2 cellular contexts compared by ENCODE assay signal in the genomic region with DNA sequence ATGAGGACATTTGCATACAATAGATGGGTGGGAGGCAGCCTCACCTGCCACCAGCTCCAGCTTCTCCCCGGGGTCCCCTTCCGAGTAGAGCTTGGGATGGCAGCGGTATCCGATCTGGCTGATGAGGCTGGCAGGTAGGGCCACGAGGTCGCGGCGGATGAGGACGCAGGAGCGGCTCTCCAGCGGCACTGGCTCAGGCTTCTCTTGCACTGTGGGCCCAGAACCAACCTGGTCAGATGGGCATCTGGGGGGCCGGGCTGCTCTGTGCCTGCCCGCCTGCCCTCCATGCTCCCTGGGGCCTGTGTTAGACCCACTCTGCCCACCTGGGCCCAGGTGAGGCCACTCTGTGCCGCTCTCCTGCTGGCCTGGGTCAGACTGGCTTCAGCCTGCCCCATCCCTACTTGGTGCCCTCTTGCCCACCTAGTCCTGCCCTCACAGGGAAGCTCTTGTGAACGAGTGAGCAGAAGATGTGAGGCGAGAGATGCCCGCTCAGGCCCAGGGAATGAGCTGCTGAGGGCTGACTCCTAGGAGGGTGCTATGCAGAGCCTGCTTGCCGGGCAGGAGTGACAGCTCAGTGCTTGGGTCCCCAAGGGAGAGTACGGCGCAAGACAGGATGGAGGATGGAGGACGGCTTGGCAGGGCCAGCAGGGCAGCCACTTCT.
TF ChIP-seq lines count a peak whose summit lies in the region.

No MANE protein-coding gene starts in this region.

TF ChIP-seq in SK-N-SH, 30 proteins besides CTCF, POLR2A, EP300 and RAD21 (continued from another document):
- TF ChIP-seq, protein P1, sequence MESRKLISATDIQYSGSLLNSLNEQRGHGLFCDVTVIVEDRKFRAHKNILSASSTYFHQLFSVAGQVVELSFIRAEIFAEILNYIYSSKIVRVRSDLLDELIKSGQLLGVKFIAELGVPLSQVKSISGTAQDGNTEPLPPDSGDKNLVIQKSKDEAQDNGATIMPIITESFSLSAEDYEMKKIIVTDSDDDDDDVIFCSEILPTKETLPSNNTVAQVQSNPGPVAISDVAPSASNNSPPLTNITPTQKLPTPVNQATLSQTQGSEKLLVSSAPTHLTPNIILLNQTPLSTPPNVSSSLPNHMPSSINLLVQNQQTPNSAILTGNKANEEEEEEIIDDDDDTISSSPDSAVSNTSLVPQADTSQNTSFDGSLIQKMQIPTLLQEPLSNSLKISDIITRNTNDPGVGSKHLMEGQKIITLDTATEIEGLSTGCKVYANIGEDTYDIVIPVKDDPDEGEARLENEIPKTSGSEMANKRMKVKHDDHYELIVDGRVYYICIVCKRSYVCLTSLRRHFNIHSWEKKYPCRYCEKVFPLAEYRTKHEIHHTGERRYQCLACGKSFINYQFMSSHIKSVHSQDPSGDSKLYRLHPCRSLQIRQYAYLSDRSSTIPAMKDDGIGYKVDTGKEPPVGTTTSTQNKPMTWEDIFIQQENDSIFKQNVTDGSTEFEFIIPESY (IDR thresholded peaks at IDR 0.05; ENCODE audit: borderline replicate concordance, low read depth): no peak
- TF ChIP-seq GATA2 (CRISPR knock-in tag; IDR thresholded peaks at IDR 0.05) (no peak), YY1 (IDR thresholded peaks at IDR 0.05; ENCODE audit: low read depth) (no peak), GABPA (IDR thresholded peaks at IDR 0.05; ENCODE audit: low read depth) (no peak), USF1 (IDR thresholded peaks at IDR 0.05; ENCODE audit: borderline replicate concordance, low read depth) (no peak), CHD2 (IDR thresholded peaks at IDR 0.05; ENCODE audit: low read length, partially characterized antibody) (no peak), ELF1 (IDR thresholded peaks at IDR 0.05) (no peak), EZH2phosphoT487 (IDR thresholded peaks at IDR 0.05; ENCODE audit: borderline replicate concordance, low read depth) (no peak), RCOR1 (IDR thresholded peaks at IDR 0.05; ENCODE audit: low read length) (no peak), SIN3A (IDR thresholded peaks at IDR 0.05; ENCODE audit: borderline replicate concordance, low read depth, low read length) (no peak), SMC3 (IDR thresholded peaks at IDR 0.05; ENCODE audit: low read depth, low read length) (no peak), RFX5 (IDR thresholded peaks at IDR 0.05; ENCODE audit: low read length) (no peak), TEAD4 (IDR thresholded peaks at IDR 0.05; ENCODE audit: borderline replicate concordance, insufficient read depth) (no peak), TAF1 (IDR thresholded peaks at IDR 0.05; ENCODE audit: borderline replicate concordance, low read depth, low read length) (no peak), MXI1 (IDR thresholded peaks at IDR 0.05; ENCODE audit: low read depth, low read length) (no peak), USF2 (IDR thresholded peaks at IDR 0.05; ENCODE audit: borderline replicate concordance, low read depth, low read length) (no peak), MAX (IDR thresholded peaks at IDR 0.05; ENCODE audit: low read depth) (no peak)
- TF ChIP-seq, protein P2, sequence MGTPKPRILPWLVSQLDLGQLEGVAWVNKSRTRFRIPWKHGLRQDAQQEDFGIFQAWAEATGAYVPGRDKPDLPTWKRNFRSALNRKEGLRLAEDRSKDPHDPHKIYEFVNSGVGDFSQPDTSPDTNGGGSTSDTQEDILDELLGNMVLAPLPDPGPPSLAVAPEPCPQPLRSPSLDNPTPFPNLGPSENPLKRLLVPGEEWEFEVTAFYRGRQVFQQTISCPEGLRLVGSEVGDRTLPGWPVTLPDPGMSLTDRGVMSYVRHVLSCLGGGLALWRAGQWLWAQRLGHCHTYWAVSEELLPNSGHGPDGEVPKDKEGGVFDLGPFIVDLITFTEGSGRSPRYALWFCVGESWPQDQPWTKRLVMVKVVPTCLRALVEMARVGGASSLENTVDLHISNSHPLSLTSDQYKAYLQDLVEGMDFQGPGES (IDR thresholded peaks at IDR 0.05; ENCODE audit: low read depth, low read length): no peak
TF ChIP-seq in SK-N-SH: peak in this region for 0.

TF ChIP-seq in SK-N-SH treated with all-trans-retinoic acid at 6 μM for 48 hours, 23 proteins besides CTCF, POLR2A, EP300 and RAD21 (continued from another document):
- TF ChIP-seq TSHZ2 (CRISPR knock-in tag; IDR thresholded peaks at IDR 0.05) (no peak), ZNF565 (CRISPR knock-in tag; conservative IDR thresholded peaks at IDR 0.05; ENCODE audit: low read depth) (no peak), ESRRG (CRISPR knock-in tag; IDR thresholded peaks at IDR 0.05) (no peak), PPARA (CRISPR knock-in tag; IDR thresholded peaks at IDR 0.05; ENCODE audit: borderline replicate concordance) (no peak), CSDC2 (CRISPR knock-in tag; IDR thresholded peaks at IDR 0.05) (no peak), ZFP30 (CRISPR knock-in tag; IDR thresholded peaks at IDR 0.05) (no peak), GLIS3 (CRISPR knock-in tag; IDR thresholded peaks at IDR 0.05) (no peak)
- TF ChIP-seq, protein P3, sequence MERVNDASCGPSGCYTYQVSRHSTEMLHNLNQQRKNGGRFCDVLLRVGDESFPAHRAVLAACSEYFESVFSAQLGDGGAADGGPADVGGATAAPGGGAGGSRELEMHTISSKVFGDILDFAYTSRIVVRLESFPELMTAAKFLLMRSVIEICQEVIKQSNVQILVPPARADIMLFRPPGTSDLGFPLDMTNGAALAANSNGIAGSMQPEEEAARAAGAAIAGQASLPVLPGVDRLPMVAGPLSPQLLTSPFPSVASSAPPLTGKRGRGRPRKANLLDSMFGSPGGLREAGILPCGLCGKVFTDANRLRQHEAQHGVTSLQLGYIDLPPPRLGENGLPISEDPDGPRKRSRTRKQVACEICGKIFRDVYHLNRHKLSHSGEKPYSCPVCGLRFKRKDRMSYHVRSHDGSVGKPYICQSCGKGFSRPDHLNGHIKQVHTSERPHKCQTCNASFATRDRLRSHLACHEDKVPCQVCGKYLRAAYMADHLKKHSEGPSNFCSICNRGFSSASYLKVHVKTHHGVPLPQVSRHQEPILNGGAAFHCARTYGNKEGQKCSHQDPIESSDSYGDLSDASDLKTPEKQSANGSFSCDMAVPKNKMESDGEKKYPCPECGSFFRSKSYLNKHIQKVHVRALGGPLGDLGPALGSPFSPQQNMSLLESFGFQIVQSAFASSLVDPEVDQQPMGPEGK (CRISPR knock-in tag; IDR thresholded peaks at IDR 0.05; ENCODE audit: borderline replicate concordance): no peak
- TF ChIP-seq, protein P4, sequence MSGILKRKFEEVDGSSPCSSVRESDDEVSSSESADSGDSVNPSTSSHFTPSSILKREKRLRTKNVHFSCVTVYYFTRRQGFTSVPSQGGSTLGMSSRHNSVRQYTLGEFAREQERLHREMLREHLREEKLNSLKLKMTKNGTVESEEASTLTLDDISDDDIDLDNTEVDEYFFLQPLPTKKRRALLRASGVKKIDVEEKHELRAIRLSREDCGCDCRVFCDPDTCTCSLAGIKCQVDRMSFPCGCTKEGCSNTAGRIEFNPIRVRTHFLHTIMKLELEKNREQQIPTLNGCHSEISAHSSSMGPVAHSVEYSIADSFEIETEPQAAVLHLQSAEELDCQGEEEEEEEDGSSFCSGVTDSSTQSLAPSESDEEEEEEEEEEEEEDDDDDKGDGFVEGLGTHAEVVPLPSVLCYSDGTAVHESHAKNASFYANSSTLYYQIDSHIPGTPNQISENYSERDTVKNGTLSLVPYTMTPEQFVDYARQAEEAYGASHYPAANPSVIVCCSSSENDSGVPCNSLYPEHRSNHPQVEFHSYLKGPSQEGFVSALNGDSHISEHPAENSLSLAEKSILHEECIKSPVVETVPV (CRISPR knock-in tag; IDR thresholded peaks at IDR 0.05): no peak
